In the genomic region with DNA sequence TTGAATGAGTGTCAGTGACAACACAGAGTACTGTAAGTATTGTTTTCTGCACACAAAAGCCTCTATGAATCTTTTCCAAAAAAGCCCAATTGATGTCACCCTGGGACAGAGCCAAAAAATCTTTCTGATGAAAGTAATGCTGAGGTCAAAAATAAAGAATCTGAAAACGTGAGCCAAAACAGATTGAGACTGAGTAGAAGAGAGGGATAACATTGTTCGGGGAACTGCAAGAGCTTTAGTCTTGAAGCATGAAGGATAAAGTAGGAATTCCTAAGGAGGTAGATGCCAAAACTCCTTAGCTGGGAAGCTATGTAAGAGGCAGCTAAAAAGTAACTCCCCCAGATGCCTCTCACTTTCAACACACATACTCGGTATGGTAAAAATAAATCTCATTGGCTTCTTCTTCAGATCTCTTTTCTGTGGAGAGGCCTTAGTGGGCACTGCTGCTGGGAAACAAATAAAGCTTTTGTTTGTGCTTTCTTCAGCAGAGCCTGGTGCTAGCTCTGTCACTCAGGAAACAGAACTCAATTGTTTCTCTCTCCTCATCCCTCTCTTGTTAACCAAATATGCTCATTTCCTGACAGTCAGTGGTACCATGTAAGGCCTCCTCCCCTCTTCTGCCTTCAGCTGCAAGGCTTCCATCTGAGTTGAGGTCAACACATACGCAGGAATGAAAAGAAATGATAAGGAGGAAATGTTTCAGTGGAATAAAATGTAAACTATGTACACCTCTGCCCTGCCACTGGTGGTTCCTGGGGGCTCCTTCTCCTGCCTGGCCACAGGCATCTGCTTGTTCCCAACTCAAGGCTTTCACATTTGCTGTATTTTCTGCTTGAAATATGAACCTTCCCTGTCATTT, we compare ENCODE assay signal across 10 cellular contexts. TPM values are rescaled to one million over a fixed set of nuclear protein-coding genes. Genes with fewer than 3 reads are reported as not detected.
DNase-seq lines count a peak whose midpoint lies in the region; ATAC-seq and TF ChIP-seq lines count a peak whose summit lies in the region.
"Had no signal": no experiment of that assay in that cellular context is flagged by ENCODE, and none has a peak within 500 bp of the region (broad histone marks: within the 10 kb centered on the region; RNA-seq: fewer than 3 reads in every experiment).

No MANE protein-coding gene starts in this region.

- H3K27ac ChIP-seq in RWPE2 (ENCODE audit: poor library complexity, severe bottlenecking): peak overlapping the region; percentile 89
- H3K27ac ChIP-seq in esophagus squamous epithelium: peak overlapping the region; percentile 45 to 86 (median 82)
- H3K27ac ChIP-seq: C4-2B, VCaP had no signal

- H3K36me3 Mint-ChIP-seq in activated CD4-positive, alpha-beta T cell treated with anti-CD3 and anti-CD28 coated beads for 36 hours (ENCODE audit: low read depth): peaks cover 4% of the 10 kb centered on the region
- H3K36me3 Mint-ChIP-seq in nephron (ENCODE audit: low read depth): peaks cover 9% of the 10 kb centered on the region

- DNase-seq in activated CD4-positive, alpha-beta T cell treated with anti-CD3 and anti-CD28 coated beads for 36 hours: no peak
- no peak for DNase-seq in activated CD4-positive, alpha-beta T cell treated with anti-CD3 and anti-CD28 coated beads, Interleukin-2, amount 50 U/mL, for 48 hours
- DNase-seq in RWPE2 (ENCODE audit: low spot score) (peak; percentile 61), esophagus squamous epithelium (lab: John Stamatoyannopoulos, UW) (no peak), NCI-H2227 (lab: John Stamatoyannopoulos, UW; ENCODE audit: unreplicated experiment) (no peak)

- H3K27ac Mint-ChIP-seq in activated CD4-positive, alpha-beta T cell treated with anti-CD3 and anti-CD28 coated beads for 36 hours: peak overlapping the region; percentile 70
- H3K27ac Mint-ChIP-seq in nephron: peak overlapping the region; percentile 81 to 92 (median 86)

- no peak overlapping the region for H3K4me3 Mint-ChIP-seq in activated CD4-positive, alpha-beta T cell treated with anti-CD3 and anti-CD28 coated beads for 36 hours
- peak overlapping the region in 1 of 3 experiments; percentile 9 for H3K4me3 Mint-ChIP-seq in nephron

- no peak for TF ChIP-seq CTCF in RWPE2 (IDR thresholded peaks at IDR 0.05; ENCODE audit: poor library complexity, severe bottlenecking)
- TF ChIP-seq CTCF in esophagus squamous epithelium (IDR thresholded peaks at IDR 0.05): no peak
- TF ChIP-seq CTCF in nephron (IDR thresholded peaks at IDR 0.05; ENCODE audit: unreplicated experiment in 3 of 3): no peak

- peaks cover 14% of the 10 kb centered on the region for H3K9me3 Mint-ChIP-seq in activated CD4-positive, alpha-beta T cell treated with anti-CD3 and anti-CD28 coated beads for 36 hours (ENCODE audit: low read depth)
- peaks cover 6% of the 10 kb centered on the region for H3K9me3 Mint-ChIP-seq in nephron

- H3K27me3 ChIP-seq in RWPE2 (ENCODE audit: insufficient read depth, poor library complexity, severe bottlenecking): no peaks in the 10 kb centered on the region
- no peaks in the 10 kb centered on the region for H3K27me3 ChIP-seq in esophagus squamous epithelium

- H3K9me3 ChIP-seq in RWPE2 (ENCODE audit: severe bottlenecking): peaks cover 3% of the 10 kb centered on the region
- H3K9me3 ChIP-seq in esophagus squamous epithelium: no peaks in the 10 kb centered on the region

- H3K4me1 ChIP-seq in RWPE2 (ENCODE audit: insufficient read depth, poor library complexity, severe bottlenecking): peaks cover 21% of the 10 kb centered on the region
- H3K4me1 ChIP-seq in esophagus squamous epithelium: peaks cover 6 to 26% (median 10%) of the 10 kb centered on the region in 3 donors

- 18 to 26% methylated on average over 3 to 4 of the region's 4 CpGs for WGBS in esophagus squamous epithelium, 2 donors

- TF ChIP-seq POLR2A in esophagus squamous epithelium (IDR thresholded peaks at IDR 0.05): no peak

- CTCF ChIA-PET in activated CD4-positive, alpha-beta T cell treated with anti-CD3 and anti-CD28 coated beads for 36 hours (lab: Charles Lee): interaction anchor here (0.5 to 2.0 kb wide), 5 partner anchors 16 to 127 kb away, joined by 3 to 8 read pairs (median 3); partner anchors contain the start of gene CD200

- POLR2A ChIA-PET in activated CD4-positive, alpha-beta T cell treated with anti-CD3 and anti-CD28 coated beads for 36 hours (lab: Charles Lee): interaction anchor here (0.6 to 0.9 kb wide), 2 partner anchors 52 kb away, joined by 3 read pairs; no protein-coding TSS in a partner anchor

- H3K27me3 Mint-ChIP-seq in activated CD4-positive, alpha-beta T cell treated with anti-CD3 and anti-CD28 coated beads for 36 hours: no peaks in the 10 kb centered on the region
- no peaks in the 10 kb centered on the region for H3K27me3 Mint-ChIP-seq in nephron (ENCODE audit: low read depth)

- no peaks in the 10 kb centered on the region for H3K36me3 ChIP-seq in RWPE2 (ENCODE audit: low read depth)
- H3K36me3 ChIP-seq in esophagus squamous epithelium: no peaks in the 10 kb centered on the region

- ATAC-seq in activated CD4-positive, alpha-beta T cell treated with anti-CD3 and anti-CD28 coated beads for 36 hours: peak; percentile 73
- ATAC-seq in RWPE2 (ENCODE audit: low read depth): peak; percentile 97
- ATAC-seq in HG03469 (IDR thresholded peaks at IDR 0.05; ENCODE audit: unreplicated experiment): no peak
- no peak for ATAC-seq in GM18867 (IDR thresholded peaks at IDR 0.05; ENCODE audit: unreplicated experiment)

- peaks cover 53% of the 10 kb centered on the region for H3K4me1 Mint-ChIP-seq in activated CD4-positive, alpha-beta T cell treated with anti-CD3 and anti-CD28 coated beads for 36 hours
- peaks cover 56% of the 10 kb centered on the region for H3K4me1 Mint-ChIP-seq in nephron

- no peak overlapping the region for H3K4me3 ChIP-seq in RWPE2 (ENCODE audit: severe bottlenecking)
- H3K4me3 ChIP-seq in esophagus squamous epithelium: no peak overlapping the region

- intact Hi-C loops in activated CD4-positive, alpha-beta T cell treated with anti-CD3 and anti-CD28 coated beads for 36 hours (cut with DNase I, micrococcal nuclease): loop anchor here in 1 of 2 experiments (5.0 kb wide), 3 partner anchors 34 to 59 kb away; partner anchors contain the start of gene CD200
- intact Hi-C loops in esophagus squamous epithelium (cut with DNase I): no loop called here

RNA-seq across cellular contexts. Expression of gene CD200, which starts 58.1 kb away (rescaled TPM):
- total RNA-seq in activated CD4-positive, alpha-beta T cell treated with anti-CD3 and anti-CD28 coated beads for 36 hours: 10 to 100 TPM; 30.2 to 42.3 TPM
- 1 to 10 TPM in 3 of 4 donors, under 1 TPM in 1; 0.27 to 8.4 (median 1.4) TPM for total RNA-seq in esophagus squamous epithelium

Comparison
In these comparisons a context has a peak if more than half of its experiments do, and no peak if none do; other contexts are left out.
1. ATAC-seq: peak in activated CD4-positive, alpha-beta T cell treated with anti-CD3 and anti-CD28 coated beads for 36 hours (single experiment) and RWPE2 (single experiment); none in HG03469 (single experiment) and GM18867 (single experiment).